In genomic region chr10:79067241-79068202, GRCh38 we compare ENCODE assay signal across 1 cellular context.
TF ChIP-seq lines count a peak whose summit lies in the region.

No MANE protein-coding gene starts in this region.

TF ChIP-seq in HepG2, 621 proteins besides CTCF, POLR2A, EP300 and RAD21 (continued from another document and continues in another):
- no peak for TF ChIP-seq SOX13 (IDR thresholded peaks at IDR 0.05)
- TF ChIP-seq SOX13 (CRISPR knock-in tag; conservative IDR thresholded peaks at IDR 0.05 in 1 of 2, IDR thresholded peaks at IDR 0.05 in 1 of 2): peak in 1 of 2 experiments; percentile 62; a peak in 2 of 4 replicates
- no peak for TF ChIP-seq SETDB1 (CRISPR knock-in tag; IDR thresholded peaks at IDR 0.05; ENCODE audit: borderline replicate concordance)
- no peak for TF ChIP-seq ZNF780A (CRISPR knock-in tag; IDR thresholded peaks at IDR 0.05)
- TF ChIP-seq ZBTB21 (CRISPR knock-in tag; IDR thresholded peaks at IDR 0.05): no peak
- TF ChIP-seq TFDP1 (CRISPR knock-in tag; IDR thresholded peaks at IDR 0.05; ENCODE audit: borderline replicate concordance): no peak
- no peak for TF ChIP-seq MED13 (CRISPR knock-in tag; IDR thresholded peaks at IDR 0.05)
- TF ChIP-seq SAFB2 (CRISPR knock-in tag; IDR thresholded peaks at IDR 0.05; ENCODE audit: borderline replicate concordance, low read depth): no peak
- TF ChIP-seq SATB2 (CRISPR knock-in tag; IDR thresholded peaks at IDR 0.05): no peak
- no peak for TF ChIP-seq FOXP1 (IDR thresholded peaks at IDR 0.05)
- TF ChIP-seq FOXP1 (CRISPR knock-in tag; IDR thresholded peaks at IDR 0.05): no peak
- no peak for TF ChIP-seq AKNA (CRISPR knock-in tag; IDR thresholded peaks at IDR 0.05; ENCODE audit: borderline replicate concordance)
- TF ChIP-seq CCAR2 (optimal IDR thresholded peaks at IDR 0.05; ENCODE audit: low read depth, low read length): no peak
- no peak for TF ChIP-seq DBP (CRISPR knock-in tag; IDR thresholded peaks at IDR 0.05; ENCODE audit: not compliant biosample characterization)
- no peak for TF ChIP-seq ZBTB39 (CRISPR knock-in tag; IDR thresholded peaks at IDR 0.05)
- peak; percentile 48; the same call in 1 of the 2 replicates for TF ChIP-seq ZNF430 (CRISPR knock-in tag; IDR thresholded peaks at IDR 0.05)
- no peak for TF ChIP-seq CBX2 (IDR thresholded peaks at IDR 0.05; ENCODE audit: low read depth, low read length)
- TF ChIP-seq CBX2 (CRISPR knock-in tag; IDR thresholded peaks at IDR 0.05; ENCODE audit: low read depth): no peak
- no peak for TF ChIP-seq TRIM24 (CRISPR knock-in tag; IDR thresholded peaks at IDR 0.05)
- TF ChIP-seq GABPB1 (CRISPR knock-in tag; IDR thresholded peaks at IDR 0.05): peak; percentile 67; the same call in 1 of the 2 replicates
- TF ChIP-seq AGO1 (IDR thresholded peaks at IDR 0.05; ENCODE audit: low read depth, low read length, poor library complexity, severe bottlenecking): peak; percentile 60
- 0 out of 2 replicates have a peak, but pooled peaks have one; percentile 5 for TF ChIP-seq TAF1 (CRISPR knock-in tag; IDR thresholded peaks at IDR 0.05)
- TF ChIP-seq ZSCAN25 (CRISPR knock-in tag; IDR thresholded peaks at IDR 0.05): peak; percentile 80; the same call in 1 of the 2 replicates
- no peak for TF ChIP-seq NFYC (CRISPR knock-in tag; IDR thresholded peaks at IDR 0.05)
- no peak for TF ChIP-seq ZEB1 (IDR thresholded peaks at IDR 0.05; ENCODE audit: insufficient replicate concordance, low read depth)
- TF ChIP-seq ATRX (CRISPR knock-in tag; IDR thresholded peaks at IDR 0.05; ENCODE audit: borderline replicate concordance): no peak
- TF ChIP-seq MTERF4 (CRISPR knock-in tag; IDR thresholded peaks at IDR 0.05): peak; percentile 34; the same call in 1 of the 2 replicates
- no peak for TF ChIP-seq ZNF564 (CRISPR knock-in tag; IDR thresholded peaks at IDR 0.05)
- TF ChIP-seq IRF9 (CRISPR knock-in tag; IDR thresholded peaks at IDR 0.05; ENCODE audit: borderline replicate concordance): peak; percentile 52; the same call in 1 of the 2 replicates
- no peak for TF ChIP-seq SIX1 (CRISPR knock-in tag; IDR thresholded peaks at IDR 0.05; ENCODE audit: borderline replicate concordance)
- peak; percentile 87 for TF ChIP-seq ZBTB7A (CRISPR knock-in tag; IDR thresholded peaks at IDR 0.05)
- no peak for TF ChIP-seq ZNF431 (CRISPR knock-in tag; IDR thresholded peaks at IDR 0.05; ENCODE audit: borderline replicate concordance, low read depth)
- TF ChIP-seq IKZF4 (CRISPR knock-in tag; IDR thresholded peaks at IDR 0.05; ENCODE audit: borderline replicate concordance, low read depth, not compliant biosample characterization): no peak
- no peak for TF ChIP-seq PBX3 (CRISPR knock-in tag; IDR thresholded peaks at IDR 0.05; ENCODE audit: borderline replicate concordance)
- TF ChIP-seq ZNF777 (CRISPR knock-in tag; IDR thresholded peaks at IDR 0.05): peak; percentile 61; the same call in 1 of the 2 replicates
- no peak; the same call in 1 of the 2 replicates for TF ChIP-seq DNMT3B (CRISPR knock-in tag; conservative IDR thresholded peaks at IDR 0.05)
- no peak for TF ChIP-seq ZFP90 (CRISPR knock-in tag; IDR thresholded peaks at IDR 0.05; ENCODE audit: borderline replicate concordance)
- TF ChIP-seq SPEN (CRISPR knock-in tag; IDR thresholded peaks at IDR 0.05; ENCODE audit: low read depth): peak; percentile 40; the same call in 1 of the 2 replicates
- TF ChIP-seq AGO2 (optimal IDR thresholded peaks at IDR 0.05; ENCODE audit: low read depth, low read length): no peak
- TF ChIP-seq ZNF274 (CRISPR knock-in tag; IDR thresholded peaks at IDR 0.05): peak; percentile 56; the same call in 1 of the 2 replicates
- TF ChIP-seq KAT8 (CRISPR knock-in tag; IDR thresholded peaks at IDR 0.05): no peak
- no peak for TF ChIP-seq TOPORS (CRISPR knock-in tag; IDR thresholded peaks at IDR 0.05)
- TF ChIP-seq NR2F2 (IDR thresholded peaks at IDR 0.05; ENCODE audit: borderline replicate concordance, low read depth): no peak; the same call in 1 of the 2 replicates
- TF ChIP-seq ZNF232 (CRISPR knock-in tag; IDR thresholded peaks at IDR 0.05; ENCODE audit: borderline replicate concordance): no peak
- TF ChIP-seq ZNF143 (CRISPR knock-in tag; IDR thresholded peaks at IDR 0.05): no peak
- no peak for TF ChIP-seq MNT (IDR thresholded peaks at IDR 0.05)
